10 cellular contexts compared by ENCODE assay signal in genomic region chr4:37561803-37562207, GRCh38.
DNase-seq lines count a peak whose midpoint lies in the region; ATAC-seq, FAIRE-seq and TF ChIP-seq lines count a peak whose summit lies in the region.
"Had no signal": no experiment of that assay in that cellular context is flagged by ENCODE, and none has a peak within 500 bp of the region (broad histone marks: within the 10 kb centered on the region; RNA-seq: fewer than 3 reads in every experiment).

No MANE protein-coding gene starts in this region.

- CTCF ChIA-PET in HEK293T (lab: Yijun Ruan, JAX), result interaction anchor here (0.8 kb wide), 1 partner anchor 109 kb away, joined by 3 read pairs; a partner anchor contains a TSS

- POLR2A ChIA-PET in HEK293T (lab: Yijun Ruan, JAX), result no interaction called here

- DNase-seq in M059J (ENCODE audit: low read depth) (peak; percentile 96), glomerular endothelial cell (ENCODE audit: extremely low read depth, low read depth, low spot score) (peak; percentile 80), HEK293T (ENCODE audit: extremely low spot score) (no peak), NCI-H1436 (lab: John Stamatoyannopoulos, UW) (no peak), GM12892 (ENCODE audit: insufficient read length) (no peak)
- no peak for DNase-seq in activated T-cell treated with anti-CD3 and anti-CD28 coated beads, Interleukin-2, amount 50 U/mL, for 1 hour
- DNase-seq: NCI-H82; stimulated activated naive CD8-positive, alpha-beta T cell treated with anti-CD3 and anti-CD28 coated beads, Interleukin-15, Interleukin-2, amounts not matched to agents 100 U/mL and 50 U/mL, for 24 hours had no signal

- ATAC-seq in GM18907 (IDR thresholded peaks at IDR 0.05; ENCODE audit: unreplicated experiment) (peak; percentile 97), HG02588 (IDR thresholded peaks at IDR 0.05; ENCODE audit: unreplicated experiment) (peak; percentile 75)
- ATAC-seq: stimulated activated naive CD8-positive, alpha-beta T cell treated with anti-CD3 and anti-CD28 coated beads, Interleukin-15, Interleukin-2, amounts not matched to agents 100 U/mL and 50 U/mL, for 24 hours had no signal

- no peak for FAIRE-seq in GM12892 (lab: Jason Lieb, UNC)

- TF ChIP-seq POLR2A in GM12892 (IDR thresholded peaks at IDR 0.05; ENCODE audit: low read depth, low read length), result no peak

TF ChIP-seq in HEK293T, 16 proteins besides CTCF, POLR2A, EP300 and RAD21:
- TF ChIP-seq ZNF384 (IDR thresholded peaks at IDR 0.05) (no peak), L3MBTL2 (conservative IDR thresholded peaks at IDR 0.05) (no peak), SUZ12 (IDR thresholded peaks at IDR 0.05) (no peak), SP1 (IDR thresholded peaks at IDR 0.05) (no peak), FOXK2 (IDR thresholded peaks at IDR 0.05) (no peak), CTBP1 (IDR thresholded peaks at IDR 0.05; ENCODE audit: borderline replicate concordance) (no peak), TARDBP (IDR thresholded peaks at IDR 0.05) (no peak), ARNT (IDR thresholded peaks at IDR 0.05) (no peak), LEF1 (IDR thresholded peaks at IDR 0.05; ENCODE audit: borderline replicate concordance) (no peak), NFRKB (IDR thresholded peaks at IDR 0.05) (no peak), PKNOX1 (IDR thresholded peaks at IDR 0.05) (no peak), FOXA1 (IDR thresholded peaks at IDR 0.05) (no peak), HDGF (IDR thresholded peaks at IDR 0.05; ENCODE audit: borderline replicate concordance) (no peak), BHLHE40 (IDR thresholded peaks at IDR 0.05; ENCODE audit: borderline replicate concordance) (no peak), ELF4 (IDR thresholded peaks at IDR 0.05) (no peak), FOXM1 (IDR thresholded peaks at IDR 0.05; ENCODE audit: borderline replicate concordance) (no peak)

Comparison
In these comparisons a context has a peak if more than half of its experiments do, and no peak if none do; other contexts are left out.
1. DNase-seq: peak in M059J (single experiment) and glomerular endothelial cell (single experiment); none in HEK293T (single experiment), activated T-cell treated with anti-CD3 and anti-CD28 coated beads, Interleukin-2, amount 50 U/mL, for 1 hour (single experiment), NCI-H1436 (single experiment) and GM12892 (single experiment).